In genomic region chr22:44707752-44708151, GRCh38 we compare ENCODE assay signal across 19 cellular contexts. TPM values are rescaled to one million over a fixed set of nuclear protein-coding genes. Genes with fewer than 3 reads are reported as not detected.
A peak's percentile ranks its signal among the peaks of the same experiment; 100 is the strongest.
DNase-seq lines count a peak whose midpoint lies in the region; ATAC-seq and TF ChIP-seq lines count a peak whose summit lies in the region.
"Had no signal": no experiment of that assay in that cellular context is flagged by ENCODE, and none has a peak within 500 bp of the region (broad histone marks: within the 10 kb centered on the region; RNA-seq: fewer than 3 reads in every experiment).

No MANE protein-coding gene starts in this region.

- H3K36me3 Mint-ChIP-seq in activated T-cell treated with anti-CD3 and anti-CD28 coated beads, Interleukin-2, amount 50 U/mL, for 24 hours (ENCODE audit: low read depth) = peaks cover 21% of the 10 kb centered on the region
- no peaks in the 10 kb centered on the region for H3K36me3 Mint-ChIP-seq in activated T-cell treated with anti-CD3 and anti-CD28 coated beads, Interleukin-2, amount 50 U/mL, for 72 hours (ENCODE audit: insufficient read depth in 2 of 2)
- H3K36me3 Mint-ChIP-seq in stimulated activated effector memory CD8-positive, alpha-beta T cell treated with anti-CD3 and anti-CD28 coated beads, Interleukin-12 subunit alpha, Interleukin-12 subunit beta, amount 100 ng/mL, for 72 hours = peaks cover 29% of the 10 kb centered on the region
- peaks cover 3% of the 10 kb centered on the region for H3K36me3 Mint-ChIP-seq in mesothelial cell of epicardium
- H3K36me3 Mint-ChIP-seq: type B pancreatic cell had no signal

- peaks cover 52% of the 10 kb centered on the region for H3K4me1 Mint-ChIP-seq in activated T-cell treated with anti-CD3 and anti-CD28 coated beads, Interleukin-2, amount 50 U/mL, for 24 hours (ENCODE audit: low read depth)
- peaks cover 26% of the 10 kb centered on the region for H3K4me1 Mint-ChIP-seq in activated T-cell treated with anti-CD3 and anti-CD28 coated beads, Interleukin-2, amount 50 U/mL, for 72 hours (ENCODE audit: low read depth)
- H3K4me1 Mint-ChIP-seq in stimulated activated effector memory CD8-positive, alpha-beta T cell treated with anti-CD3 and anti-CD28 coated beads, Interleukin-12 subunit alpha, Interleukin-12 subunit beta, amount 100 ng/mL, for 72 hours = peaks cover 90% of the 10 kb centered on the region
- H3K4me1 Mint-ChIP-seq in stimulated activated naive CD8-positive, alpha-beta T cell treated with anti-CD3 and anti-CD28 coated beads, Interleukin-15, amount 100 ng/mL, for 72 hours = peaks cover 97% of the 10 kb centered on the region
- H3K4me1 Mint-ChIP-seq in mesothelial cell of epicardium = peaks cover 39% of the 10 kb centered on the region

- H3K4me3 Mint-ChIP-seq in activated T-cell treated with anti-CD3 and anti-CD28 coated beads, Interleukin-2, amount 50 U/mL, for 24 hours = no peak overlapping the region
- H3K4me3 Mint-ChIP-seq in activated T-cell treated with anti-CD3 and anti-CD28 coated beads, Interleukin-2, amount 50 U/mL, for 72 hours = no peak overlapping the region
- H3K4me3 Mint-ChIP-seq in stimulated activated effector memory CD8-positive, alpha-beta T cell treated with anti-CD3 and anti-CD28 coated beads, Interleukin-12 subunit alpha, Interleukin-12 subunit beta, amount 100 ng/mL, for 72 hours = peak overlapping the region; percentile 75
- H3K4me3 Mint-ChIP-seq in stimulated activated naive CD8-positive, alpha-beta T cell treated with anti-CD3 and anti-CD28 coated beads, Interleukin-15, amount 100 ng/mL, for 72 hours = no peak overlapping the region
- H3K4me3 Mint-ChIP-seq in mesothelial cell of epicardium = no peak overlapping the region
- H3K4me3 Mint-ChIP-seq: activated B cell treated with CpG ODN at 0.5 μM for 24 hours; GM23338; stimulated activated naive B cell treated with anti-CD40 and anti-IgM and Interleukin-4, amounts not matched to agents 10 μg/mL and 1 μg/mL and 100 μg/mL, for 72 hours; type B pancreatic cell had no signal

- no peaks in the 10 kb centered on the region for H3K27me3 Mint-ChIP-seq in activated T-cell treated with anti-CD3 and anti-CD28 coated beads, Interleukin-2, amount 50 U/mL, for 24 hours
- H3K27me3 Mint-ChIP-seq in activated T-cell treated with anti-CD3 and anti-CD28 coated beads, Interleukin-2, amount 50 U/mL, for 72 hours (ENCODE audit: low read depth) = no peaks in the 10 kb centered on the region
- H3K27me3 Mint-ChIP-seq in stimulated activated naive CD8-positive, alpha-beta T cell treated with anti-CD3 and anti-CD28 coated beads, Interleukin-15, amount 100 ng/mL, for 72 hours = no peaks in the 10 kb centered on the region
- H3K27me3 Mint-ChIP-seq in mesothelial cell of epicardium (ENCODE audit: low read depth) = no peaks in the 10 kb centered on the region
- H3K27me3 Mint-ChIP-seq: activated B cell treated with CpG ODN at 0.5 μM for 24 hours; stimulated activated naive B cell treated with anti-CD40 and anti-IgM and Interleukin-4, amounts not matched to agents 10 μg/mL and 1 μg/mL and 100 μg/mL, for 72 hours had no signal

- no peak overlapping the region for H3K4me3 ChIP-seq in fibroblast of mammary gland (ENCODE audit: control insufficient read depth, low read depth, low read length)
- H3K4me3 ChIP-seq: GM23338, mucosa of descending colon had no signal

- no peak for DNase-seq in activated T-cell treated with anti-CD3 and anti-CD28 coated beads, Interleukin-2, amount 50 U/mL, for 24 hours
- DNase-seq in activated T-cell treated with anti-CD3 and anti-CD28 coated beads, Interleukin-2, amount 50 U/mL, for 72 hours = no peak
- DNase-seq in MV-4-11 (lab: John Stamatoyannopoulos, UW) = peak; percentile 8
- peak; percentile 35 for DNase-seq in fibroblast of mammary gland (ENCODE audit: low read depth)
- no peak for DNase-seq in stimulated activated effector memory CD8-positive, alpha-beta T cell treated with anti-CD3 and anti-CD28 coated beads, Interleukin-12 subunit alpha, Interleukin-12 subunit beta, amount 100 ng/mL, for 72 hours (ENCODE audit: low spot score in 2 of 2)
- no peak for DNase-seq in stimulated activated naive CD8-positive, alpha-beta T cell treated with anti-CD3 and anti-CD28 coated beads, Interleukin-15, amount 100 ng/mL, for 72 hours
- no peak for DNase-seq in mesothelial cell of epicardium (ENCODE audit: low spot score in 2 of 2, unreplicated experiment in 2 of 2)
- DNase-seq in NCI-H69 (lab: John Stamatoyannopoulos, UW) = no peak
- DNase-seq: activated B cell treated with CpG ODN at 0.5 μM for 24 hours; activated naive CD4-positive, alpha-beta T cell; GDM1; mucosa of descending colon; NCI-H1694; NCI-H345; stimulated activated naive B cell treated with anti-CD40 and anti-IgM and Interleukin-4, amounts not matched to agents 10 μg/mL and 1 μg/mL and 100 μg/mL, for 72 hours; T-helper 1 cell had no signal

- H3K27ac Mint-ChIP-seq in activated T-cell treated with anti-CD3 and anti-CD28 coated beads, Interleukin-2, amount 50 U/mL, for 24 hours = peak overlapping the region; percentile 27
- no peak overlapping the region for H3K27ac Mint-ChIP-seq in activated T-cell treated with anti-CD3 and anti-CD28 coated beads, Interleukin-2, amount 50 U/mL, for 72 hours
- H3K27ac Mint-ChIP-seq in stimulated activated effector memory CD8-positive, alpha-beta T cell treated with anti-CD3 and anti-CD28 coated beads, Interleukin-12 subunit alpha, Interleukin-12 subunit beta, amount 100 ng/mL, for 72 hours = peak overlapping the region; percentile 94
- peak overlapping the region in 1 of 2 donors; percentile 38 for H3K27ac Mint-ChIP-seq in stimulated activated naive CD8-positive, alpha-beta T cell treated with anti-CD3 and anti-CD28 coated beads, Interleukin-15, amount 100 ng/mL, for 72 hours
- no peak overlapping the region for H3K27ac Mint-ChIP-seq in mesothelial cell of epicardium
- H3K27ac Mint-ChIP-seq: activated B cell treated with CpG ODN at 0.5 μM for 24 hours; GM23338; stimulated activated naive B cell treated with anti-CD40 and anti-IgM and Interleukin-4, amounts not matched to agents 10 μg/mL and 1 μg/mL and 100 μg/mL, for 72 hours; type B pancreatic cell had no signal

- H3K9me3 Mint-ChIP-seq in activated T-cell treated with anti-CD3 and anti-CD28 coated beads, Interleukin-2, amount 50 U/mL, for 24 hours = no peaks in the 10 kb centered on the region
- no peaks in the 10 kb centered on the region for H3K9me3 Mint-ChIP-seq in activated T-cell treated with anti-CD3 and anti-CD28 coated beads, Interleukin-2, amount 50 U/mL, for 72 hours
- H3K9me3 Mint-ChIP-seq in stimulated activated effector memory CD8-positive, alpha-beta T cell treated with anti-CD3 and anti-CD28 coated beads, Interleukin-12 subunit alpha, Interleukin-12 subunit beta, amount 100 ng/mL, for 72 hours = no peaks in the 10 kb centered on the region
- no peaks in the 10 kb centered on the region for H3K9me3 Mint-ChIP-seq in stimulated activated naive CD8-positive, alpha-beta T cell treated with anti-CD3 and anti-CD28 coated beads, Interleukin-15, amount 100 ng/mL, for 72 hours
- H3K9me3 Mint-ChIP-seq in mesothelial cell of epicardium = no peaks in the 10 kb centered on the region
- H3K9me3 Mint-ChIP-seq: activated B cell treated with CpG ODN at 0.5 μM for 24 hours; GM23338; stimulated activated naive B cell treated with anti-CD40 and anti-IgM and Interleukin-4, amounts not matched to agents 10 μg/mL and 1 μg/mL and 100 μg/mL, for 72 hours; type B pancreatic cell had no signal

- ATAC-seq in activated T-cell treated with anti-CD3 and anti-CD28 coated beads, Interleukin-2, amount 50 U/mL, for 72 hours (replicated peaks in 1 of 2) = no peak
- ATAC-seq in stimulated activated effector memory CD8-positive, alpha-beta T cell treated with anti-CD3 and anti-CD28 coated beads, Interleukin-12 subunit alpha, Interleukin-12 subunit beta, amount 100 ng/mL, for 72 hours = peak; percentile 25
- ATAC-seq in stimulated activated naive CD8-positive, alpha-beta T cell treated with anti-CD3 and anti-CD28 coated beads, Interleukin-15, amount 100 ng/mL, for 72 hours = no peak
- ATAC-seq: GM23338; mucosa of descending colon; stimulated activated naive B cell treated with anti-CD40 and anti-IgM and Interleukin-4, amounts not matched to agents 10 μg/mL and 1 μg/mL and 100 μg/mL, for 72 hours had no signal

- no peak for TF ChIP-seq CTCF in fibroblast of mammary gland (conservative IDR thresholded peaks at IDR 0.05; ENCODE audit: control insufficient read depth, insufficient read depth, low read depth, low read length)
- no peak for TF ChIP-seq CTCF in mesothelial cell of epicardium (IDR thresholded peaks at IDR 0.05; ENCODE audit: unreplicated experiment)

RNA-seq across cellular contexts. Expression of gene PRR5, which starts 5.7 kb away (rescaled TPM):
- total RNA-seq in activated T-cell treated with anti-CD3 and anti-CD28 coated beads, Interleukin-2, amount 50 U/mL, for 72 hours = 10 to 100 TPM; 11.7 to 12.0 TPM
- 59.7 to 65.3 TPM (median 63.6 TPM) in 3 replicates for total RNA-seq in mesothelial cell of epicardium

RNA-seq across cellular contexts. Expression of gene ARHGAP8, which starts 44.6 kb away (rescaled TPM):
- 1 to 10 TPM; 2.8 to 4.4 TPM for total RNA-seq in activated T-cell treated with anti-CD3 and anti-CD28 coated beads, Interleukin-2, amount 50 U/mL, for 72 hours
- total RNA-seq in mesothelial cell of epicardium = 161 to 172 TPM (median 166 TPM) in 3 replicates
- total RNA-seq: A172 had no signal

Comparison
In these comparisons a context has a peak if more than half of its experiments do, and no peak if none do; other contexts are left out.
1. H3K27ac Mint-ChIP-seq: peak in activated T-cell treated with anti-CD3 and anti-CD28 coated beads, Interleukin-2, amount 50 U/mL, for 24 hours (single experiment) and stimulated activated effector memory CD8-positive, alpha-beta T cell treated with anti-CD3 and anti-CD28 coated beads, Interleukin-12 subunit alpha, Interleukin-12 subunit beta, amount 100 ng/mL, for 72 hours (single experiment); none in activated T-cell treated with anti-CD3 and anti-CD28 coated beads, Interleukin-2, amount 50 U/mL, for 72 hours (single experiment) and mesothelial cell of epicardium (single experiment).
2. DNase-seq: peak in MV-4-11 (single experiment) and fibroblast of mammary gland (single experiment); none in activated T-cell treated with anti-CD3 and anti-CD28 coated beads, Interleukin-2, amount 50 U/mL, for 24 hours (single experiment), activated T-cell treated with anti-CD3 and anti-CD28 coated beads, Interleukin-2, amount 50 U/mL, for 72 hours (0 of 2), stimulated activated effector memory CD8-positive, alpha-beta T cell treated with anti-CD3 and anti-CD28 coated beads, Interleukin-12 subunit alpha, Interleukin-12 subunit beta, amount 100 ng/mL, for 72 hours (0 of 2), stimulated activated naive CD8-positive, alpha-beta T cell treated with anti-CD3 and anti-CD28 coated beads, Interleukin-15, amount 100 ng/mL, for 72 hours (0 of 2), mesothelial cell of epicardium (0 of 2) and NCI-H69 (single experiment).
3. RNA of gene ARHGAP8, which starts 44.6 kb away (total RNA-seq): 161 to 172 TPM in mesothelial cell of epicardium; 2.8 to 4.4 TPM in activated T-cell treated with anti-CD3 and anti-CD28 coated beads, Interleukin-2, amount 50 U/mL, for 72 hours; every median in the first group is over 10 times any median in the second.